ENCODE assay signal across 10 cellular contexts in genomic region chr14:72518809-72519377, GRCh38.
DNase-seq lines count a peak whose midpoint lies in the region; ATAC-seq and TF ChIP-seq lines count a peak whose summit lies in the region.
"Had no signal": no experiment of that assay in that cellular context is flagged by ENCODE, and none has a peak within 500 bp of the region (broad histone marks: within the 10 kb centered on the region; RNA-seq: fewer than 3 reads in every experiment).

No MANE protein-coding gene starts in this region.

- H3K79me2 ChIP-seq in mammary epithelial cell (ENCODE audit: insufficient read depth, low read length), result no peaks in the 10 kb centered on the region

- H3K4me3 Mint-ChIP-seq in activated CD8-positive, alpha-beta memory T cell treated with anti-CD3 and anti-CD28 coated beads, Interleukin-2, amount 10 ng/mL, durations not matched to agents 7 days and 5 days, result peak overlapping the region; percentile 44
- peak overlapping the region; percentile 38 for H3K4me3 Mint-ChIP-seq in stimulated activated effector memory CD8-positive, alpha-beta T cell treated with anti-CD3 and anti-CD28 coated beads, Interleukin-12 subunit alpha, Interleukin-12 subunit beta, amount 100 ng/mL, for 72 hours

- POLR2A ChIA-PET in A673 (lab: Charles Lee; ENCODE audit: low non-redundant PET), result no interaction called here

- no peaks in the 10 kb centered on the region for H3K9me3 ChIP-seq in A673 (ENCODE audit: low read depth, low read length, poor library complexity, severe bottlenecking)
- no peaks in the 10 kb centered on the region for H3K9me3 ChIP-seq in mammary epithelial cell (replicated peaks; ENCODE audit: insufficient read depth, low read length)
- H3K9me3 ChIP-seq: vagina had no signal

- WGBS in mammary epithelial cell (ENCODE audit: low coverage, missing lambda C conversion rate), result 98% methylated on average over 4 of the region's 4 CpGs

- H3K9me3 Mint-ChIP-seq in activated CD8-positive, alpha-beta memory T cell treated with anti-CD3 and anti-CD28 coated beads, Interleukin-2, amount 10 ng/mL, durations not matched to agents 7 days and 5 days (ENCODE audit: low read depth), result peaks cover 17% of the 10 kb centered on the region
- H3K9me3 Mint-ChIP-seq in stimulated activated effector memory CD8-positive, alpha-beta T cell treated with anti-CD3 and anti-CD28 coated beads, Interleukin-12 subunit alpha, Interleukin-12 subunit beta, amount 100 ng/mL, for 72 hours, result no peaks in the 10 kb centered on the region

- H3K36me3 Mint-ChIP-seq in activated CD8-positive, alpha-beta memory T cell treated with anti-CD3 and anti-CD28 coated beads, Interleukin-2, amount 10 ng/mL, durations not matched to agents 7 days and 5 days, result peaks cover 26% of the 10 kb centered on the region
- H3K36me3 Mint-ChIP-seq in stimulated activated effector memory CD8-positive, alpha-beta T cell treated with anti-CD3 and anti-CD28 coated beads, Interleukin-12 subunit alpha, Interleukin-12 subunit beta, amount 100 ng/mL, for 72 hours, result no peaks in the 10 kb centered on the region

- no peaks in the 10 kb centered on the region for H3K27me3 ChIP-seq in A673 (replicated peaks; ENCODE audit: insufficient read depth, low read depth, low read length, poor library complexity)
- H3K27me3 ChIP-seq in mammary epithelial cell (ENCODE audit: insufficient read depth, low read length), result no peaks in the 10 kb centered on the region
- H3K27me3 ChIP-seq: vagina had no signal

- intact Hi-C loops in A673 (cut with micrococcal nuclease; ENCODE audit: unreplicated experiment) (loop anchor here (5.0 kb wide), 1 partner anchor 953 kb away; no protein-coding TSS in a partner anchor), mammary epithelial cell (cut with micrococcal nuclease) (loop anchor here (5.0 kb wide), 2 partner anchors 228 to 538 kb away; partner anchors contain the start of gene RBM25)

- H3K4me3 ChIP-seq in A673 (ENCODE audit: low read depth, low read length, poor library complexity, severe bottlenecking) (no peak overlapping the region), mammary epithelial cell (replicated peaks in 1 of 3; ENCODE audit: insufficient read depth in 1 of 3, low read depth in 2 of 3, low read length in 3 of 3) (no peak overlapping the region)
- H3K4me3 ChIP-seq: vagina had no signal

- H3K9ac ChIP-seq in mammary epithelial cell (ENCODE audit: insufficient read depth, low read length), result no peak overlapping the region

- CTCF ChIA-PET in activated CD8-positive, alpha-beta memory T cell treated with anti-CD3 and anti-CD28 coated beads, Interleukin-2, amount 10 ng/mL, durations not matched to agents 7 days and 5 days (lab: Charles Lee), result interaction anchor here (0.9 to 11.6 kb wide), 11 partner anchors 8 to 430 kb away, joined by 3 to 199 read pairs (median 5); partner anchors contain the start of gene DPF3
- CTCF ChIA-PET in A673 (lab: Charles Lee), result interaction anchor here (0.7 to 1.0 kb wide), 2 partner anchors 385 to 386 kb away, joined by 3 to 4 read pairs; no protein-coding TSS in a partner anchor
- CTCF ChIA-PET in mammary epithelial cell (lab: Charles Lee; ENCODE audit: low non-redundant PET), result no interaction called here

- H3K4me1 ChIP-seq in A673 (ENCODE audit: insufficient read depth, low read length, poor library complexity, severe bottlenecking) (peaks cover 5% of the 10 kb centered on the region), mammary epithelial cell (ENCODE audit: insufficient read depth, low read length) (no peaks in the 10 kb centered on the region)
- H3K4me1 ChIP-seq: vagina had no signal

- peak overlapping the region; percentile 98 for H3K27ac Mint-ChIP-seq in activated CD8-positive, alpha-beta memory T cell treated with anti-CD3 and anti-CD28 coated beads, Interleukin-2, amount 10 ng/mL, durations not matched to agents 7 days and 5 days
- H3K27ac Mint-ChIP-seq in stimulated activated effector memory CD8-positive, alpha-beta T cell treated with anti-CD3 and anti-CD28 coated beads, Interleukin-12 subunit alpha, Interleukin-12 subunit beta, amount 100 ng/mL, for 72 hours, result peak overlapping the region; percentile 66

- H3K27ac ChIP-seq in A673 (ENCODE audit: low read depth, low read length, poor library complexity, severe bottlenecking) (no peak overlapping the region), mammary epithelial cell (ENCODE audit: insufficient read depth, low read depth, low read length) (no peak overlapping the region)
- H3K27ac ChIP-seq: vagina, VCaP had no signal

- peaks cover 78% of the 10 kb centered on the region for H3K4me1 Mint-ChIP-seq in activated CD8-positive, alpha-beta memory T cell treated with anti-CD3 and anti-CD28 coated beads, Interleukin-2, amount 10 ng/mL, durations not matched to agents 7 days and 5 days
- H3K4me1 Mint-ChIP-seq in stimulated activated effector memory CD8-positive, alpha-beta T cell treated with anti-CD3 and anti-CD28 coated beads, Interleukin-12 subunit alpha, Interleukin-12 subunit beta, amount 100 ng/mL, for 72 hours, result peaks cover 62% of the 10 kb centered on the region

- H4K20me1 ChIP-seq in mammary epithelial cell (ENCODE audit: insufficient read depth, low read length), result no peaks in the 10 kb centered on the region

- H3K36me3 ChIP-seq in A673 (ENCODE audit: insufficient read depth, low read length, poor library complexity, severe bottlenecking), result no peaks in the 10 kb centered on the region
- no peaks in the 10 kb centered on the region for H3K36me3 ChIP-seq in mammary epithelial cell (ENCODE audit: insufficient read depth, low read length)
- H3K36me3 ChIP-seq: vagina had no signal

- no peak overlapping the region for H3K4me2 ChIP-seq in mammary epithelial cell (ENCODE audit: insufficient read depth, low read depth, low read length)

- dilution Hi-C loops in mammary epithelial cell (cut with HindIII; ENCODE audit: low sequenced_read_pairs), result no loop called here

- BruUV-seq in A673 (replicated peaks; lab: Mats Ljungman, UMichigan) (no TSS peak), mammary epithelial cell (replicated peaks; lab: Mats Ljungman, UMichigan) (no TSS peak)

- peak; percentile 15 for DNase-seq in stimulated activated CD4-positive, alpha-beta T cell treated with anti-CD3 and anti-CD28 coated beads, Interleukin-12 subunit alpha, Interleukin-12 subunit beta, amount 100 ng/mL, for 4 hours
- no peak for DNase-seq in stimulated activated CD4-positive, alpha-beta T cell treated with anti-CD3 and anti-CD28 coated beads, Interleukin-4, amount 100 ng/mL, for 1 hour
- peak; percentile 85 for DNase-seq in activated CD8-positive, alpha-beta memory T cell treated with anti-CD3 and anti-CD28 coated beads, Interleukin-2, amount 10 ng/mL, durations not matched to agents 7 days and 5 days
- peak in 1 of 2 donors; percentile 66 for DNase-seq in stimulated activated effector memory CD8-positive, alpha-beta T cell treated with anti-CD3 and anti-CD28 coated beads, Interleukin-12 subunit alpha, Interleukin-12 subunit beta, amount 100 ng/mL, for 72 hours (ENCODE audit: low spot score in 2 of 2)
- DNase-seq in COLO668 (lab: John Stamatoyannopoulos, UW; ENCODE audit: unreplicated experiment) (no peak), A673 (ENCODE audit: low spot score) (no peak), mammary epithelial cell (no peak)

- TF ChIP-seq CTCF in A673 (conservative IDR thresholded peaks at IDR 0.05; ENCODE audit: low read depth, low read length), result no peak
- no peak for TF ChIP-seq CTCF in mammary epithelial cell (conservative IDR thresholded peaks at IDR 0.05 in 1 of 2, IDR thresholded peaks at IDR 0.05 in 1 of 2; ENCODE audit: extremely low read depth in 1 of 2, insufficient read depth in 1 of 2, low read depth in 1 of 2, low read length in 2 of 2)

- in situ Hi-C loops in mammary epithelial cell (cut with MboI; ENCODE audit: low sequenced_read_pairs in 2 of 2), result loop anchor here (5.0 to 10.0 kb wide), 2 partner anchors 388 to 426 kb away; no protein-coding TSS in a partner anchor

- peaks cover 6% of the 10 kb centered on the region for H3K27me3 Mint-ChIP-seq in activated CD8-positive, alpha-beta memory T cell treated with anti-CD3 and anti-CD28 coated beads, Interleukin-2, amount 10 ng/mL, durations not matched to agents 7 days and 5 days

- peak; percentile 63 for ATAC-seq in HG03460 (IDR thresholded peaks at IDR 0.05; ENCODE audit: unreplicated experiment)
- ATAC-seq in activated CD8-positive, alpha-beta memory T cell treated with anti-CD3 and anti-CD28 coated beads, Interleukin-2, amount 10 ng/mL, durations not matched to agents 7 days and 5 days, result peak; percentile 84
- ATAC-seq in stimulated activated effector memory CD8-positive, alpha-beta T cell treated with anti-CD3 and anti-CD28 coated beads, Interleukin-12 subunit alpha, Interleukin-12 subunit beta, amount 100 ng/mL, for 72 hours, result peak; percentile 92

- H2AFZ ChIP-seq in mammary epithelial cell (ENCODE audit: low read depth, low read length), result no peak overlapping the region

Comparison
In these comparisons a context has a peak if more than half of its experiments do, and no peak if none do; other contexts are left out.
1. DNase-seq: peak in stimulated activated CD4-positive, alpha-beta T cell treated with anti-CD3 and anti-CD28 coated beads, Interleukin-12 subunit alpha, Interleukin-12 subunit beta, amount 100 ng/mL, for 4 hours (single experiment) and activated CD8-positive, alpha-beta memory T cell treated with anti-CD3 and anti-CD28 coated beads, Interleukin-2, amount 10 ng/mL, durations not matched to agents 7 days and 5 days (single experiment); none in stimulated activated CD4-positive, alpha-beta T cell treated with anti-CD3 and anti-CD28 coated beads, Interleukin-4, amount 100 ng/mL, for 1 hour (single experiment), COLO668 (single experiment), A673 (single experiment) and mammary epithelial cell (single experiment).
2. Peak in every context shown above with its lines, with median percentiles within 50 percentile points of each other: ATAC-seq.